In the genomic region with DNA sequence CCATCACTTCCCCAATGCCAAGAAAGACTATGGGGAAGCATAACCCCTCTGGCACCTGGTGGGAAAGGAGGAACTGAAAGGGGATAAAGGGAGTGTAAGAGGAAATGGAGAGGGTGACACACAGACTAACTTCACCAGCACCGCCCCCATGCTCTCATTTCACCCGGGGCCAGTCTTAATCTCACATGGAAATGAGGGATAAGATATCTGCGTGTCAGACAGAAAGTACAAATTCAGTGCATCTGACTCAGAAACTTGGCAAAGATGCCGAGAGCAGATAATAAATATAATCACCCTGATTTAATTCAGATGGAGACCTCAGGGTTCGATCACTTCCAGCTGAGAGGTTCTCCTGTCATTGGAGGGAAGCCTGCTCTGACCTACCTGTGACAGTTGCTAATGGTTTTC, we compare ENCODE assay signal across 8 cellular contexts.
A peak's percentile ranks its signal among the peaks of the same experiment; 100 is the strongest.
DNase-seq lines count a peak whose midpoint lies in the region; ATAC-seq and TF ChIP-seq lines count a peak whose summit lies in the region.

No MANE protein-coding gene starts in this region.

- no peaks in the 10 kb centered on the region for H3K27me3 ChIP-seq in aorta (ENCODE audit: control insufficient read depth in 1 of 2, insufficient read depth in 2 of 2, low read length in 1 of 2)

- no peak overlapping the region for H3K27ac ChIP-seq in aorta (ENCODE audit: low read depth in 1 of 2, low read length in 2 of 2)

- H3K36me3 ChIP-seq in mucosa of descending colon (ENCODE audit: low read depth) (no peaks in the 10 kb centered on the region), aorta (ENCODE audit: control insufficient read depth in 1 of 2, insufficient read depth in 2 of 2, low read length in 1 of 2) (no peaks in the 10 kb centered on the region)

- H3K9me3 ChIP-seq in mucosa of descending colon (no peaks in the 10 kb centered on the region), aorta (ENCODE audit: control insufficient read depth, low read length) (no peaks in the 10 kb centered on the region)

- no peak for TF ChIP-seq POLR2A in NB4 (IDR thresholded peaks at IDR 0.05; ENCODE audit: extremely low read depth, insufficient read length)

- intact Hi-C loops in mucosa of descending colon (cut with DNase I, micrococcal nuclease) (no loop called here), aorta (cut with DNase I) (loop anchor here (10.0 kb wide), 2 partner anchors 64 to 364 kb away; a partner anchor contains a TSS)

- peaks cover 9% of the 10 kb centered on the region for H3K4me1 ChIP-seq in mucosa of descending colon (ENCODE audit: low read depth)
- H3K4me1 ChIP-seq in aorta (ENCODE audit: control insufficient read depth in 1 of 2, insufficient read depth in 2 of 2, low read length in 2 of 2): no peaks in the 10 kb centered on the region

- DNase-seq in AG08395 (ENCODE audit: low spot score) (peak; percentile 74), NB4 (ENCODE audit: low read depth) (peak; percentile 85), astrocyte of the spinal cord (ENCODE audit: low read depth, low spot score) (peak; percentile 70), mucosa of descending colon (peak; percentile 27 to 46 (median 35)), aorta (peak; percentile 73 to 74), cortex of kidney (lab: John Stamatoyannopoulos, UW) (no peak)

- 47 to 52% methylated on average over 5 of the region's 5 CpGs for WGBS in aorta, 2 donors

- H3K4me3 ChIP-seq in NB4 (ENCODE audit: low read depth, low read length): no peak overlapping the region
- H3K4me3 ChIP-seq in astrocyte of the spinal cord (ENCODE audit: low read depth, low read length): no peak overlapping the region
- no peak overlapping the region for H3K4me3 ChIP-seq in mucosa of descending colon
- H3K4me3 ChIP-seq in aorta (ENCODE audit: low read length in 2 of 2): no peak overlapping the region

- TF ChIP-seq CTCF in NB4 (IDR thresholded peaks at IDR 0.05; ENCODE audit: low read depth, low read length) (no peak), astrocyte of the spinal cord (IDR thresholded peaks at IDR 0.05; ENCODE audit: low read depth, low read length) (no peak), mucosa of descending colon (IDR thresholded peaks at IDR 0.05) (no peak)

- in situ Hi-C loops in astrocyte of the spinal cord (cut with HindIII; ENCODE audit: low sequenced_read_pairs): no loop called here

- peak; percentile 44 for ATAC-seq in mucosa of descending colon
- ATAC-seq in aorta (ENCODE audit: low FRiP score): peak; percentile 64
- ATAC-seq in HG02981 (IDR thresholded peaks at IDR 0.05; ENCODE audit: unreplicated experiment): no peak
- ATAC-seq in GM21737 (IDR thresholded peaks at IDR 0.05; ENCODE audit: unreplicated experiment): no peak

Comparison
In these comparisons a context has a peak if more than half of its experiments do, and no peak if none do; other contexts are left out.
1. ATAC-seq: peak in mucosa of descending colon (single experiment) and aorta (single experiment); none in HG02981 (single experiment) and GM21737 (single experiment).
2. intact Hi-C loops: an anchor here in aorta (10.0 kb wide); none called in mucosa of descending colon.